6 cellular contexts compared by ENCODE assay signal in genomic region chr17:69276279-69276678, GRCh38. TPM values are rescaled to one million over a fixed set of nuclear protein-coding genes. Genes with fewer than 3 reads are reported as not detected.
DNase-seq lines count a peak whose midpoint lies in the region; ATAC-seq, FAIRE-seq and TF ChIP-seq lines count a peak whose summit lies in the region.
"Not testable (repeated sequence)": the region's sequence is repeated elsewhere in the genome, so short reads cannot be mapped to it uniquely, and the experiment has no call there.
"Had no signal": no experiment of that assay in that cellular context is flagged by ENCODE, and none has a peak within 500 bp of the region (broad histone marks: within the 10 kb centered on the region; RNA-seq: fewer than 3 reads in every experiment).

No MANE protein-coding gene starts in this region.

- H3K9ac ChIP-seq in K562 (ENCODE audit: insufficient read depth in 1 of 2, low read depth in 2 of 2, low read length in 2 of 2): not testable (repeated sequence)

- TF ChIP-seq CTCF in HEK293 (tag by site-specific recombination; IDR thresholded peaks at IDR 0.05); K562 (IDR thresholded peaks at IDR 0.05 in 2 of 3, conservative IDR thresholded peaks at IDR 0.05 in 1 of 3; ENCODE audit: insufficient read depth in 2 of 3, low read depth in 1 of 3, low read length in 3 of 3): not testable (repeated sequence)

- H3K4me3 ChIP-seq in HEK293 (ENCODE audit: low read depth, low read length); K562: not testable (repeated sequence)

- not testable (repeated sequence) for H4K20me1 ChIP-seq in K562 (replicated peaks; ENCODE audit: control insufficient read depth, insufficient read depth, low read length)

- H3K79me2 ChIP-seq in K562 (ENCODE audit: control insufficient read depth, insufficient read depth, low read length): not testable (repeated sequence)

- H3K27ac ChIP-seq in HEK293 (ENCODE audit: extremely low read depth, low read depth, low read length); K562 (ENCODE audit: extremely low read depth, low read depth, low read length): not testable (repeated sequence)

- ATAC-seq in SK-N-SH treated with all-trans-retinoic acid at 6 μM for 48 hours, K562: not testable (repeated sequence)

- BruUV-seq in K562 (replicated peaks; lab: Mats Ljungman, UMichigan): not testable (repeated sequence)

- FAIRE-seq in K562 (lab: Jason Lieb, UNC): not testable (repeated sequence)

- not testable (repeated sequence) for DNase-seq in K562 (ENCODE audit: extremely low read depth in 1 of 4, low spot score in 3 of 4)

- not testable (repeated sequence) for H3K9me3 ChIP-seq in HEK293 (ENCODE audit: control insufficient read depth, insufficient read depth, low read depth, low read length); K562 (replicated peaks; ENCODE audit: control insufficient read depth, insufficient read depth, low read depth, low read length)

- WGBS in K562 (ENCODE audit: insufficient coverage, low coverage, missing lambda C conversion rate): 30% methylated on average over 4 of the region's 4 CpGs

- not testable (repeated sequence) for TF ChIP-seq EP300 in K562 (IDR thresholded peaks at IDR 0.05; ENCODE audit: low read length)

- intact Hi-C loops in K562 (cut with micrococcal nuclease): not testable (repeated sequence)

- H3K4me1 ChIP-seq in HEK293 (ENCODE audit: control insufficient read depth, insufficient read depth, low read length); K562 (replicated peaks in 1 of 2; ENCODE audit: control insufficient read depth in 2 of 2, insufficient read depth in 2 of 2, low read length in 2 of 2): not testable (repeated sequence)

- CTCF ChIA-PET in HEK293 (lab: Yijun Ruan, JAX); K562 (lab: Yijun Ruan, JAX; ENCODE audit: low intra/inter-chr PET ratio): not testable (repeated sequence)

- in situ Hi-C loops in K562 (cut with MboI): not testable (repeated sequence)

- not testable (repeated sequence) for H3K27me3 ChIP-seq in K562 (ENCODE audit: control insufficient read depth in 2 of 2, insufficient read depth in 2 of 2, low read length in 2 of 2)

- not testable (repeated sequence) for TF ChIP-seq RAD21 in K562 (CRISPR knock-in tag; conservative IDR thresholded peaks at IDR 0.05 in 1 of 2, IDR thresholded peaks at IDR 0.05 in 1 of 2)

- H3K36me3 ChIP-seq in HEK293 (ENCODE audit: control insufficient read depth in 2 of 2, insufficient read depth in 1 of 2, low read length in 2 of 2); K562 (ENCODE audit: control insufficient read depth, insufficient read depth, low read length): not testable (repeated sequence)

- not testable (repeated sequence) for TF ChIP-seq POLR2A in K562 (conservative IDR thresholded peaks at IDR 0.05)

- not testable (repeated sequence) for H3K9me1 ChIP-seq in K562 (ENCODE audit: control insufficient read depth, insufficient read depth, low read length)

- POLR2A ChIA-PET in HEK293 (lab: Yijun Ruan, JAX); K562 (lab: Yijun Ruan, JAX): not testable (repeated sequence)

- H3K4me2 ChIP-seq in K562 (ENCODE audit: insufficient read depth, low read length): not testable (repeated sequence)

- H2AFZ ChIP-seq in K562 (ENCODE audit: low read depth, low read length): not testable (repeated sequence)

TF ChIP-seq in HEK293, 187 proteins besides CTCF, POLR2A, EP300 and RAD21:
- peak; percentile 83 for TF ChIP-seq ZNF146 (tag by site-specific recombination; IDR thresholded peaks at IDR 0.05)
- TF ChIP-seq ZNF580 (tag by site-specific recombination; IDR thresholded peaks at IDR 0.05): 0 out of 2 replicates have a peak, but pooled peaks have one; percentile 46

TF ChIP-seq in SK-N-SH treated with all-trans-retinoic acid at 6 μM for 48 hours, 23 proteins besides CTCF, POLR2A, EP300 and RAD21:
- peak; percentile 30; the same call in 1 of the 2 replicates for TF ChIP-seq ZNF8 (CRISPR knock-in tag; IDR thresholded peaks at IDR 0.05)

TF ChIP-seq in K562, 482 proteins besides CTCF, POLR2A, EP300 and RAD21:
- peak; percentile 72 for TF ChIP-seq ZNF146 (CRISPR knock-in tag; IDR thresholded peaks at IDR 0.05; ENCODE audit: unreplicated experiment)
TF ChIP-seq in K562: peak in this region for 1; not testable (repeated sequence) for 481.

RNA-seq across cellular contexts. Expression of gene ABCA10, which starts 47.7 kb away (rescaled TPM):
- 0.16 TPM in 1 of 2 replicates, not detected in the other for total RNA-seq in K562 (2011; cell fraction: chromatin; rRNA removed; ENCODE audit: low replicate concordance)
- not detected in 2 replicates for total RNA-seq in K562 (2011; cell fraction: nucleolus; rRNA removed)
- total RNA-seq in K562 (2011; cell fraction: nucleoplasm; rRNA removed): not detected in 2 replicates
- total RNA-seq in K562 (2014; rRNA removed): 0.12 and 0.45 TPM in 2 replicates
- 0.15 TPM in 1 of 2 replicates, not detected in the other for total RNA-seq in K562 (2014; rRNA removed; fragmentation: Illumina TruSeq; extraction: Trizol)
- total RNA-seq in K562 (2015; rRNA removed; fragmentation: Illumina TruSeq; extraction: Trizol): not detected in 2 replicates
- total RNA-seq in K562 (2021): 0.09 and 0.16 TPM in 2 replicates
- 0.03 and 0.04 TPM in 2 replicates for polyA plus RNA-seq in K562 (2011; rRNA removed)
- 0.03 and 0.04 TPM in 2 replicates for polyA plus RNA-seq in K562 (2011; cell fraction: cytosol; rRNA removed)
- polyA plus RNA-seq in K562 (2011; cell fraction: nucleus; rRNA removed): 0.08 TPM in 1 of 2 replicates, not detected in the other
- 0.05 and 0.10 TPM in 2 replicates for polyA plus RNA-seq in K562 (2012)
- polyA plus RNA-seq in K562 (2014; fragmentation: Illumina TruSeq; extraction: Trizol): 0.15 TPM in 1 of 2 replicates, not detected in the other
- under 1 TPM; 0.13 to 0.17 TPM for polyA plus RNA-seq in K562 (2014; fragmentation: Nextera tagmentation; extraction: Ambion mirVana)
- 0.36 TPM in 1 of 2 replicates, not detected in the other for polyA plus RNA-seq in K562 (2014; rRNA removed)
- not detected in 2 replicates for polyA minus RNA-seq in K562 (2011; rRNA and poly(A)+ RNA removed)
- not detected in 2 replicates for polyA minus RNA-seq in K562 (2011; cell fraction: cytosol; rRNA and poly(A)+ RNA removed)
- polyA minus RNA-seq in K562 (2011; cell fraction: nucleus; rRNA and poly(A)+ RNA removed): 0.11 TPM in 1 of 2 replicates, not detected in the other
- total RNA-seq: Caco-2 had no signal
- polyA plus RNA-seq: CD4-positive, alpha-beta memory T cell; CD8-positive, alpha-beta memory T cell had no signal

RNA-seq across cellular contexts. Expression of gene ABCA5, which starts 50.7 kb away (rescaled TPM):
- 6.5 and 18.8 TPM in 2 replicates for total RNA-seq in K562 (2011; cell fraction: chromatin; rRNA removed; ENCODE audit: low replicate concordance)
- 2.0 and 2.9 TPM in 2 replicates for total RNA-seq in K562 (2011; cell fraction: nucleolus; rRNA removed)
- 9.6 and 19.0 TPM in 2 replicates for total RNA-seq in K562 (2011; cell fraction: nucleoplasm; rRNA removed)
- 0.73 and 1.1 TPM in 2 replicates for total RNA-seq in K562 (2014; rRNA removed)
- total RNA-seq in K562 (2014; rRNA removed; fragmentation: Illumina TruSeq; extraction: Trizol): 1.7 and 2.2 TPM in 2 replicates
- 1.1 and 1.4 TPM in 2 replicates for total RNA-seq in K562 (2015; rRNA removed; fragmentation: Illumina TruSeq; extraction: Trizol)
- total RNA-seq in K562 (2021): 1.2 and 2.3 TPM in 2 replicates
- polyA plus RNA-seq in K562 (2011; rRNA removed): 1.9 TPM in 2 replicates
- 0.12 and 0.27 TPM in 2 replicates for polyA plus RNA-seq in K562 (2011; cell fraction: cytosol; rRNA removed)
- 2.5 and 4.3 TPM in 2 replicates for polyA plus RNA-seq in K562 (2011; cell fraction: nucleus; rRNA removed)
- polyA plus RNA-seq in K562 (2012): 0.48 and 1.4 TPM in 2 replicates
- polyA plus RNA-seq in K562 (2014; fragmentation: Illumina TruSeq; extraction: Trizol): 0.74 and 1.1 TPM in 2 replicates
- polyA plus RNA-seq in K562 (2014; fragmentation: Nextera tagmentation; extraction: Ambion mirVana): 1 to 10 TPM in 1 of 2 experiments, under 1 TPM in 1; 0.84 to 2.1 TPM
- 0.76 and 2.0 TPM in 2 replicates for polyA plus RNA-seq in K562 (2014; rRNA removed)
- 2.7 and 3.1 TPM in 2 replicates for polyA minus RNA-seq in K562 (2011; rRNA and poly(A)+ RNA removed)
- 0.86 and 1.1 TPM in 2 replicates for polyA minus RNA-seq in K562 (2011; cell fraction: cytosol; rRNA and poly(A)+ RNA removed)
- 2.7 and 4.1 TPM in 2 replicates for polyA minus RNA-seq in K562 (2011; cell fraction: nucleus; rRNA and poly(A)+ RNA removed)
